ENCODE assay signal across 15 cellular contexts in the genomic region with DNA sequence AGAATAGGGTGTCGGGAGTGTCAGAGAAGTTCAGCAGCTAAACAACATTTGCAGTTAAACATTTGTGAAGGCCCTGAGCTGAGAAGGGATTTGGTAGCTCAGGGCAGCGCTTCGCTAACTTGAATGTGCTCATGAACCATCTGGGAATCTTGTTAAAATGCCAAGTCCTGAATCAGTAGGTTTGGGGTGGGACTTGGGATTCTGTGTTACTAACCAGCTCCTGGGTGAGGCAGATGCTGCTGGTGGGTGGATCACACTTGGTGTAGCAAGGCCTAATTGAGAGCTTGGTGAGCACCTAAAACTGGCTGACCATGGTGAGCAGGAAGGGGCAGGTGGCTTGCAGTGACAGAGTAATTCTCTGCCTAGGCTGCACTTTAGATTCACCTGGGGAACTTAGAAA. TPM values are rescaled to one million over a fixed set of nuclear protein-coding genes. Genes with fewer than 3 reads are reported as not detected.
DNase-seq lines count a peak whose midpoint lies in the region; ATAC-seq, FAIRE-seq and TF ChIP-seq lines count a peak whose summit lies in the region.
"Had no signal": no experiment of that assay in that cellular context is flagged by ENCODE, and none has a peak within 500 bp of the region (broad histone marks: within the 10 kb centered on the region; RNA-seq: fewer than 3 reads in every experiment).

No MANE protein-coding gene starts in this region.

- intact Hi-C loops in mammary epithelial cell (cut with micrococcal nuclease): no loop called here
- intact Hi-C loops in right cardiac atrium (cut with DNase I): loop anchor here in 1 of 4 donors (10.0 kb wide), 1 partner anchor 116 kb away; no protein-coding TSS in a partner anchor
- intact Hi-C loops in activated naive CD4-positive, alpha-beta T cell treated with anti-CD3 and anti-CD28 coated beads for 36 hours (cut with micrococcal nuclease): no loop called here

- H3K27me3 Mint-ChIP-seq in activated naive CD4-positive, alpha-beta T cell treated with anti-CD3 and anti-CD28 coated beads for 36 hours (ENCODE audit: low read depth): no peaks in the 10 kb centered on the region

- H3K27me3 ChIP-seq in mammary epithelial cell (ENCODE audit: insufficient read depth, low read length): no peaks in the 10 kb centered on the region
- no peaks in the 10 kb centered on the region for H3K27me3 ChIP-seq in right cardiac atrium (ENCODE audit: control insufficient read depth, insufficient read depth)
- H3K27me3 ChIP-seq: ascending aorta, hepatocyte, stomach had no signal

- H3K79me2 ChIP-seq in mammary epithelial cell (ENCODE audit: insufficient read depth, low read length): peaks cover 87% of the 10 kb centered on the region

- no peak overlapping the region for H2AFZ ChIP-seq in mammary epithelial cell (ENCODE audit: low read depth, low read length)
- H2AFZ ChIP-seq: hepatocyte had no signal

- no peaks in the 10 kb centered on the region for H3K36me3 ChIP-seq in mammary epithelial cell (ENCODE audit: insufficient read depth, low read length)
- H3K36me3 ChIP-seq: ascending aorta, stomach had no signal

- 65% methylated on average over 3 of the region's 3 CpGs for WGBS in mammary epithelial cell (ENCODE audit: low coverage, missing lambda C conversion rate)
- 43% methylated on average over 3 of the region's 3 CpGs for WGBS in right cardiac atrium

- peaks cover 51% of the 10 kb centered on the region for H3K4me1 Mint-ChIP-seq in activated naive CD4-positive, alpha-beta T cell treated with anti-CD3 and anti-CD28 coated beads for 36 hours (ENCODE audit: low read depth)

- H3K4me1 ChIP-seq in mammary epithelial cell (ENCODE audit: insufficient read depth, low read length): peaks cover 5% of the 10 kb centered on the region
- peaks cover 9% of the 10 kb centered on the region for H3K4me1 ChIP-seq in right cardiac atrium (ENCODE audit: control insufficient read depth, insufficient read depth, low read length)

- H4K20me1 ChIP-seq in mammary epithelial cell (ENCODE audit: insufficient read depth, low read length): peaks cover 2% of the 10 kb centered on the region

- ATAC-seq in right cardiac atrium: peak; percentile 42 to 70
- no peak for ATAC-seq in GM21381 (IDR thresholded peaks at IDR 0.05; ENCODE audit: unreplicated experiment)
- ATAC-seq: GM12878 had no signal

- DNase-seq in AG08395 (ENCODE audit: low spot score): peak; percentile 94
- peak; percentile 72 for DNase-seq in HS-5 (ENCODE audit: low read depth)
- DNase-seq in mammary epithelial cell: peak; percentile 30
- no peak for DNase-seq in right cardiac atrium
- DNase-seq in activated effector memory CD4-positive, alpha-beta T cell treated with anti-CD3 and anti-CD28 coated beads, Interleukin-2, amount 50 U/mL, for 16 hours: no peak
- DNase-seq in activated naive CD4-positive, alpha-beta T cell treated with anti-CD3 and anti-CD28 coated beads for 36 hours: no peak
- DNase-seq in urothelium cell line (ENCODE audit: low spot score): no peak
- DNase-seq: activated CD8-positive, alpha-beta memory T cell treated with anti-CD3 and anti-CD28 coated beads for 24 hours; NCI-H226; stomach had no signal

- peaks cover 12% of the 10 kb centered on the region for H3K36me3 Mint-ChIP-seq in activated naive CD4-positive, alpha-beta T cell treated with anti-CD3 and anti-CD28 coated beads for 36 hours (ENCODE audit: low read depth)

- in situ Hi-C loops in mammary epithelial cell (cut with MboI; ENCODE audit: low sequenced_read_pairs in 2 of 2): no loop called here

- CTCF ChIA-PET in mammary epithelial cell (lab: Charles Lee; ENCODE audit: low non-redundant PET): no interaction called here
- CTCF ChIA-PET in activated naive CD4-positive, alpha-beta T cell treated with anti-CD3 and anti-CD28 coated beads for 36 hours (lab: Charles Lee): interaction anchor here (1.7 kb wide), 1 partner anchor 122 kb away, joined by 4 read pairs; no protein-coding TSS in a partner anchor

- no peak for TF ChIP-seq CTCF in mammary epithelial cell (conservative IDR thresholded peaks at IDR 0.05 in 1 of 2, IDR thresholded peaks at IDR 0.05 in 1 of 2; ENCODE audit: extremely low read depth in 1 of 2, insufficient read depth in 1 of 2, low read depth in 1 of 2, low read length in 2 of 2)

- H3K4me2 ChIP-seq in mammary epithelial cell (ENCODE audit: insufficient read depth, low read depth, low read length): peak overlapping the region; percentile 2
- H3K4me2 ChIP-seq: hepatocyte had no signal

- no TSS peak for BruUV-seq in mammary epithelial cell (replicated peaks; lab: Mats Ljungman, UMichigan)

- dilution Hi-C loops in mammary epithelial cell (cut with HindIII; ENCODE audit: low sequenced_read_pairs): loop anchor here (5.0 kb wide), 1 partner anchor 63 kb away; no protein-coding TSS in a partner anchor

- FAIRE-seq in urothelium cell line (lab: Jason Lieb, UNC): no peak
- FAIRE-seq: GM12878 had no signal

- H3K9ac ChIP-seq in mammary epithelial cell (ENCODE audit: insufficient read depth, low read length): no peak overlapping the region

- H3K9me3 ChIP-seq in mammary epithelial cell (replicated peaks; ENCODE audit: insufficient read depth, low read length): no peaks in the 10 kb centered on the region
- no peaks in the 10 kb centered on the region for H3K9me3 ChIP-seq in right cardiac atrium (ENCODE audit: control insufficient read depth, low read length)
- H3K9me3 ChIP-seq: ascending aorta, stomach had no signal

- H3K4me3 Mint-ChIP-seq in activated naive CD4-positive, alpha-beta T cell treated with anti-CD3 and anti-CD28 coated beads for 36 hours: no peak overlapping the region

- H3K27ac ChIP-seq in mammary epithelial cell (ENCODE audit: insufficient read depth, low read depth, low read length) (no peak overlapping the region), right cardiac atrium (ENCODE audit: low read length) (no peak overlapping the region)
- H3K27ac ChIP-seq: ascending aorta, C4-2B, hepatocyte had no signal

- H3K27ac Mint-ChIP-seq in activated naive CD4-positive, alpha-beta T cell treated with anti-CD3 and anti-CD28 coated beads for 36 hours: no peak overlapping the region

- no peaks in the 10 kb centered on the region for H3K9me3 Mint-ChIP-seq in activated naive CD4-positive, alpha-beta T cell treated with anti-CD3 and anti-CD28 coated beads for 36 hours

- no peak overlapping the region for H3K4me3 ChIP-seq in mammary epithelial cell (replicated peaks in 1 of 3; ENCODE audit: insufficient read depth in 1 of 3, low read depth in 2 of 3, low read length in 3 of 3)
- no peak overlapping the region for H3K4me3 ChIP-seq in right cardiac atrium (ENCODE audit: low read length)
- H3K4me3 ChIP-seq: ascending aorta, GM12878, hepatocyte, stomach had no signal

RNA-seq across cellular contexts. Expression of a gene that starts 5.9 kb away (rescaled TPM):
- total RNA-seq in mammary epithelial cell (10 to 100 TPM; 37.5 to 39.2 TPM), right cardiac atrium (10 to 100 TPM; 32.6 to 37.5 (median 35.7) TPM)
- polyA plus RNA-seq in mammary epithelial cell (45.2 TPM), right cardiac atrium (11.8 TPM)
- polyA minus RNA-seq in mammary epithelial cell: 42.6 TPM
- total RNA-seq in activated naive CD4-positive, alpha-beta T cell treated with anti-CD3 and anti-CD28 coated beads for 36 hours: 10 to 100 TPM; 31.7 to 32.7 TPM

RNA-seq across cellular contexts. Expression of a gene that starts 38.6 kb away (rescaled TPM):
- 10 to 100 TPM; 28.5 to 35.2 TPM for total RNA-seq in mammary epithelial cell
- 25.5 TPM for polyA plus RNA-seq in mammary epithelial cell
- 29.0 TPM for polyA minus RNA-seq in mammary epithelial cell
- total RNA-seq in right cardiac atrium: 10 to 100 TPM; 19.1 to 24.2 (median 20.9) TPM
- 16.8 TPM for polyA plus RNA-seq in right cardiac atrium
- total RNA-seq in activated naive CD4-positive, alpha-beta T cell treated with anti-CD3 and anti-CD28 coated beads for 36 hours: 10 to 100 TPM; 39.0 to 42.0 TPM

RNA-seq across cellular contexts. Expression of a gene that starts 38.7 kb away (rescaled TPM):
- 10 to 100 TPM; 15.8 to 20.2 TPM for total RNA-seq in mammary epithelial cell
- 12.5 TPM for polyA plus RNA-seq in mammary epithelial cell
- 3.5 TPM for polyA minus RNA-seq in mammary epithelial cell
- total RNA-seq in right cardiac atrium: 10 to 100 TPM; 13.7 to 17.9 (median 17.2) TPM
- polyA plus RNA-seq in right cardiac atrium: 13.9 TPM
- total RNA-seq in activated naive CD4-positive, alpha-beta T cell treated with anti-CD3 and anti-CD28 coated beads for 36 hours: 10 to 100 TPM; 44.6 to 44.8 TPM

Comparison
In these comparisons a context has a peak if more than half of its experiments do, and no peak if none do; other contexts are left out.
1. DNase-seq: peak in AG08395 (single experiment), HS-5 (single experiment) and mammary epithelial cell (single experiment); none in right cardiac atrium (0 of 3), activated effector memory CD4-positive, alpha-beta T cell treated with anti-CD3 and anti-CD28 coated beads, Interleukin-2, amount 50 U/mL, for 16 hours (single experiment), activated naive CD4-positive, alpha-beta T cell treated with anti-CD3 and anti-CD28 coated beads for 36 hours (single experiment) and urothelium cell line (single experiment).